In the genomic region with DNA sequence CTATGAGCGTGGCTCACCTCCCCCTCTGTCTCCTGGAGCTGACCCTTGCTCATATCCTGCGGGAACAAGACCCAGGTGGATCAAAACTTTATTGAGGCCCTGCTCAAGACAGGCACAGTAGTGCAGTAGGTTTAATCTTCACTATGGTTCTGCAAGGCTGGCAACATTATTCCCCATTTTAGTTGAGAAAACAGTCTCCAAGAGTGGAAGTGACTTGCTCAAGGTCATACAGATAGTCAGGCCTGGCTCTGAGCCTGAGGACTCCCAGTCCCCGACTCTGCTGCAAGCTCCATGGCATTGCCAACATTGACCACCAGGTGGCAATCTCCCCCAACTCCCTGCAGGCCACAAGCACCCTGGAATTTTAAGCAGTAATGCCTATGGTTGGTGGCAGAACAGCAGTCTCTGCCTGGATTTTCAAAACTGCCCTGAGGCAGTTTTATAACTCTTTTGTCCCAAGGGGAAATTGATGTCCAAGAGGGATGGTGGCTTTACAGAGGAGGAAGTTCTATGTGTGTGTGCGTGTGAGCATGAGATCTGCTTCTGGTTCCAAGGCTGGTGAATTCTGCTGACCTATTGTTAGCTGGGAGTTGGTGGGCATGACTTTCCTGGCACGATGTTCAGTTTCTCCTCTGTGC, we compare ENCODE assay signal across 8 cellular contexts. TPM values are rescaled to one million over a fixed set of nuclear protein-coding genes. Genes with fewer than 3 reads are reported as not detected.
DNase-seq lines count a peak whose midpoint lies in the region; ATAC-seq lines count a peak whose summit lies in the region.

No MANE protein-coding gene starts in this region.

- no peaks in the 10 kb centered on the region for H3K4me1 Mint-ChIP-seq in activated CD4-positive, alpha-beta memory T cell treated with anti-CD3 and anti-CD28 coated beads, Interleukin-2, amount 10 ng/mL, durations not matched to agents 7 days and 5 days

- no peak overlapping the region for H3K27ac Mint-ChIP-seq in activated CD4-positive, alpha-beta memory T cell treated with anti-CD3 and anti-CD28 coated beads, Interleukin-2, amount 10 ng/mL, durations not matched to agents 7 days and 5 days

- H3K27me3 Mint-ChIP-seq in activated CD4-positive, alpha-beta memory T cell treated with anti-CD3 and anti-CD28 coated beads, Interleukin-2, amount 10 ng/mL, durations not matched to agents 7 days and 5 days, result no peaks in the 10 kb centered on the region

- POLR2A ChIA-PET in activated CD4-positive, alpha-beta memory T cell treated with anti-CD3 and anti-CD28 coated beads, Interleukin-2, amount 10 ng/mL, durations not matched to agents 7 days and 5 days (lab: Charles Lee), result no interaction called here

- peak; percentile 70 for DNase-seq in activated gamma-delta T cell treated with Interleukin-2 at 50 U/mL for 16 hours
- DNase-seq in activated gamma-delta T cell (lab: John Stamatoyannopoulos, UW), result no peak
- peak; percentile 30 for DNase-seq in NCI-H748 treated with DMSO at 0.1 percent for 48 hours (lab: John Stamatoyannopoulos, UW)
- peak; percentile 79 for DNase-seq in activated CD4-positive, alpha-beta memory T cell treated with anti-CD3 and anti-CD28 coated beads, Interleukin-2, amount 10 ng/mL, durations not matched to agents 7 days and 5 days
- peak; percentile 57 for DNase-seq in effector CD4-positive, alpha-beta T cell
- DNase-seq in medulla oblongata (ENCODE audit: extremely low spot score), result peak; percentile 88
- DNase-seq in stimulated activated CD8-positive, alpha-beta memory T cell treated with anti-CD3 and anti-CD28 coated beads, Interleukin-15, amount 100 ng/mL, for 1 hour (ENCODE audit: low read depth), result peak; percentile 49

- peak; percentile 74 for ATAC-seq in HG03432 (IDR thresholded peaks at IDR 0.05; ENCODE audit: unreplicated experiment)

- H3K9me3 Mint-ChIP-seq in activated CD4-positive, alpha-beta memory T cell treated with anti-CD3 and anti-CD28 coated beads, Interleukin-2, amount 10 ng/mL, durations not matched to agents 7 days and 5 days, result peaks cover 3% of the 10 kb centered on the region

- H3K4me3 Mint-ChIP-seq in activated CD4-positive, alpha-beta memory T cell treated with anti-CD3 and anti-CD28 coated beads, Interleukin-2, amount 10 ng/mL, durations not matched to agents 7 days and 5 days, result no peak overlapping the region

- H3K36me3 Mint-ChIP-seq in activated CD4-positive, alpha-beta memory T cell treated with anti-CD3 and anti-CD28 coated beads, Interleukin-2, amount 10 ng/mL, durations not matched to agents 7 days and 5 days (ENCODE audit: low read depth), result peaks cover 8% of the 10 kb centered on the region

- CTCF ChIA-PET in activated CD4-positive, alpha-beta memory T cell treated with anti-CD3 and anti-CD28 coated beads, Interleukin-2, amount 10 ng/mL, durations not matched to agents 7 days and 5 days (lab: Charles Lee), result interaction anchor here (0.7 to 4.3 kb wide), 31 partner anchors 9 to 253 kb away, joined by 3 to 49 read pairs (median 5); no protein-coding TSS in a partner anchor

RNA-seq across cellular contexts. Expression of gene NEU3, which starts 34.1 kb away (rescaled TPM):
- total RNA-seq in activated CD4-positive, alpha-beta memory T cell treated with anti-CD3 and anti-CD28 coated beads, Interleukin-2, amount 10 ng/mL, durations not matched to agents 7 days and 5 days, result 10 to 100 TPM; 11.5 to 12.6 TPM
